ENCODE assay signal across 18 cellular contexts in genomic region chr6:43456737-43457126, GRCh38. TPM values are rescaled to one million over a fixed set of nuclear protein-coding genes. Genes with fewer than 3 reads are reported as not detected.
A peak's percentile ranks its signal among the peaks of the same experiment; 100 is the strongest.
DNase-seq lines count a peak whose midpoint lies in the region; ATAC-seq and TF ChIP-seq lines count a peak whose summit lies in the region.
"Had no signal": no experiment of that assay in that cellular context is flagged by ENCODE, and none has a peak within 500 bp of the region (broad histone marks: within the 10 kb centered on the region; RNA-seq: fewer than 3 reads in every experiment).

No MANE protein-coding gene starts in this region.

- H3K27me3 ChIP-seq in smooth muscle cell (ENCODE audit: low read depth), result peaks cover 4% of the 10 kb centered on the region

- H3K4me1 ChIP-seq in smooth muscle cell (ENCODE audit: low read depth), result peaks cover 4% of the 10 kb centered on the region

- peak; percentile 49 for DNase-seq in DMS 273 (lab: John Stamatoyannopoulos, UW; ENCODE audit: unreplicated experiment)
- no peak for DNase-seq in DMS 273 treated with DMSO at 0.1 percent for 48 hours (lab: John Stamatoyannopoulos, UW)
- peak; percentile 55 for DNase-seq in DMS53 (lab: John Stamatoyannopoulos, UW)
- DNase-seq in SK-N-MC (ENCODE audit: low read depth, low spot score), result no peak
- no peak for DNase-seq in naive B cell
- DNase-seq in smooth muscle cell (lab: John Stamatoyannopoulos, UW; ENCODE audit: unreplicated experiment), result no peak
- DNase-seq in foreskin fibroblast, result no peak
- no peak for DNase-seq in T-helper 9 cell
- DNase-seq: activated CD4-positive, alpha-beta T cell treated with anti-CD3 and anti-CD28 coated beads for 4 hours; activated effector memory CD4-positive, alpha-beta T cell treated with anti-CD3 and anti-CD28 coated beads, Interleukin-2, amount 50 U/mL, for 16 hours; hypothalamus; left ventricle myocardium superior; NCI-H187 treated with DMSO at 0.1 percent for 48 hours; SW 1271 had no signal

- H3K27ac ChIP-seq in SK-N-MC (no peak overlapping the region), smooth muscle cell (ENCODE audit: low read depth) (no peak overlapping the region)
- H3K27ac ChIP-seq: 22Rv1, epithelial cell of prostate had no signal

- H3K79me2 ChIP-seq in smooth muscle cell (ENCODE audit: low read depth), result no peaks in the 10 kb centered on the region

- ATAC-seq in naive B cell (ENCODE audit: low read depth in 2 of 2), result no peak
- ATAC-seq: left ventricle myocardium superior had no signal

- no peak overlapping the region for H3K27ac Mint-ChIP-seq in naive B cell
- H3K27ac Mint-ChIP-seq: IgD-negative memory B cell had no signal

- no peak overlapping the region for H3K4me2 ChIP-seq in smooth muscle cell

- no peaks in the 10 kb centered on the region for H3K9me3 Mint-ChIP-seq in naive B cell
- H3K9me3 Mint-ChIP-seq: IgD-negative memory B cell had no signal

- peaks cover 20 to 30% (median 21%) of the 10 kb centered on the region in 3 donors for H3K4me1 Mint-ChIP-seq in naive B cell

- no peak overlapping the region for H2AFZ ChIP-seq in smooth muscle cell (ENCODE audit: low read depth)

- H3F3A ChIP-seq in smooth muscle cell (ENCODE audit: low read depth), result peaks cover 3% of the 10 kb centered on the region

- peaks cover 3% of the 10 kb centered on the region; the same call in 1 of the 2 replicates for H3K36me3 ChIP-seq in SK-N-MC (ENCODE audit: insufficient read depth, low read length)
- H3K36me3 ChIP-seq in smooth muscle cell (ENCODE audit: low read depth), result no peaks in the 10 kb centered on the region

- H3K4me3 ChIP-seq in SK-N-MC, result peak overlapping the region; percentile 94; the same call in 1 of the 2 replicates
- H3K4me3 ChIP-seq in smooth muscle cell, result no peak overlapping the region
- H3K4me3 ChIP-seq in foreskin fibroblast (ENCODE audit: low read depth in 1 of 2, low read length in 2 of 2), result no peak overlapping the region

- peak overlapping the region in 7 of 8 donors; percentile 33 to 91 (median 55) for H3K4me3 Mint-ChIP-seq in naive B cell

- peaks cover 4 to 9% (median 5%) of the 10 kb centered on the region in 3 donors for H3K27me3 Mint-ChIP-seq in naive B cell

- no peaks in the 10 kb centered on the region for H3K9me3 ChIP-seq in SK-N-MC (ENCODE audit: low read depth, low read length)
- no peaks in the 10 kb centered on the region for H3K9me3 ChIP-seq in smooth muscle cell (replicated peaks; ENCODE audit: low read depth)

- 69% methylated on average over 6 of the region's 6 CpGs for WGBS in smooth muscle cell (ENCODE audit: low lambda C conversion rate)

- H4K20me1 ChIP-seq in smooth muscle cell (ENCODE audit: low read depth), result no peaks in the 10 kb centered on the region

- no peak overlapping the region for H3K9ac ChIP-seq in SK-N-MC (ENCODE audit: insufficient read length)
- H3K9ac ChIP-seq in smooth muscle cell (ENCODE audit: low read depth), result no peak overlapping the region

- no peaks in the 10 kb centered on the region for H3K36me3 Mint-ChIP-seq in naive B cell

- TF ChIP-seq CTCF in smooth muscle cell (IDR thresholded peaks at IDR 0.05; ENCODE audit: borderline replicate concordance, insufficient read depth, poor library complexity, severe bottlenecking) (no peak), foreskin fibroblast (IDR thresholded peaks at IDR 0.05; ENCODE audit: low read depth, low read length) (no peak)

RNA-seq across cellular contexts. Expression of gene DLK2, which starts 1.4 kb away (rescaled TPM):
- under 1 TPM in 4 of 6 donors, not detected in 2; 0.34 to 0.39 (median 0.39) TPM for polyA plus RNA-seq in naive B cell (ENCODE audit: low read depth in 6 of 6)
- total RNA-seq in smooth muscle cell, result 0.27 and 2.0 TPM in 2 replicates
- 3.7 and 3.8 TPM in 2 replicates for polyA plus RNA-seq in smooth muscle cell
- total RNA-seq: osteoblast had no signal
- polyA plus RNA-seq: IgD-negative memory B cell had no signal

RNA-seq across cellular contexts. Expression of gene TJAP1, which starts 20.6 kb away (rescaled TPM):
- polyA plus RNA-seq in naive B cell (ENCODE audit: low read depth in 6 of 6), result 10 to 100 TPM in 3 of 6 donors, 1 to 10 TPM in 3; 6.9 to 16.7 (median 9.2) TPM
- 9.3 and 25.5 TPM in 2 replicates for total RNA-seq in smooth muscle cell
- polyA plus RNA-seq in smooth muscle cell, result 13.5 and 15.3 TPM in 2 replicates

RNA-seq across cellular contexts. Expression of gene ABCC10, which starts 29.4 kb away (rescaled TPM):
- 10 to 100 TPM in 5 of 6 donors, 1 to 10 TPM in 1; 9.0 to 21.0 (median 12.3) TPM for polyA plus RNA-seq in naive B cell (ENCODE audit: low read depth in 6 of 6)
- 11.2 and 12.5 TPM in 2 replicates for total RNA-seq in smooth muscle cell
- 17.8 and 35.0 TPM in 2 replicates for polyA plus RNA-seq in smooth muscle cell

RNA-seq across cellular contexts. Expression of gene LRRC73, which starts 53.4 kb away (rescaled TPM):
- not detected for polyA plus RNA-seq in naive B cell (ENCODE audit: low read depth in 6 of 6)
- total RNA-seq in smooth muscle cell, result 0.09 and 2.1 TPM in 2 replicates
- 1.8 and 2.2 TPM in 2 replicates for polyA plus RNA-seq in smooth muscle cell
- polyA plus RNA-seq: IgD-negative memory B cell had no signal

RNA-seq across cellular contexts. Expression of gene YIPF3, which starts 60.0 kb away (rescaled TPM):
- polyA plus RNA-seq in naive B cell (ENCODE audit: low read depth in 6 of 6) (10 to 100 TPM; 72.5 to 97.5 (median 89.9) TPM), smooth muscle cell (181 and 182 TPM in 2 replicates)
- total RNA-seq in smooth muscle cell, result 145 and 199 TPM in 2 replicates

Comparison
In these comparisons a context has a peak if more than half of its experiments do, and no peak if none do; other contexts are left out.
1. DNase-seq: peak in DMS 273 (single experiment) and DMS53 (single experiment); none in DMS 273 treated with DMSO at 0.1 percent for 48 hours (single experiment), SK-N-MC (single experiment), naive B cell (single experiment), smooth muscle cell (single experiment), foreskin fibroblast (0 of 2) and T-helper 9 cell (single experiment).